In the genomic region with DNA sequence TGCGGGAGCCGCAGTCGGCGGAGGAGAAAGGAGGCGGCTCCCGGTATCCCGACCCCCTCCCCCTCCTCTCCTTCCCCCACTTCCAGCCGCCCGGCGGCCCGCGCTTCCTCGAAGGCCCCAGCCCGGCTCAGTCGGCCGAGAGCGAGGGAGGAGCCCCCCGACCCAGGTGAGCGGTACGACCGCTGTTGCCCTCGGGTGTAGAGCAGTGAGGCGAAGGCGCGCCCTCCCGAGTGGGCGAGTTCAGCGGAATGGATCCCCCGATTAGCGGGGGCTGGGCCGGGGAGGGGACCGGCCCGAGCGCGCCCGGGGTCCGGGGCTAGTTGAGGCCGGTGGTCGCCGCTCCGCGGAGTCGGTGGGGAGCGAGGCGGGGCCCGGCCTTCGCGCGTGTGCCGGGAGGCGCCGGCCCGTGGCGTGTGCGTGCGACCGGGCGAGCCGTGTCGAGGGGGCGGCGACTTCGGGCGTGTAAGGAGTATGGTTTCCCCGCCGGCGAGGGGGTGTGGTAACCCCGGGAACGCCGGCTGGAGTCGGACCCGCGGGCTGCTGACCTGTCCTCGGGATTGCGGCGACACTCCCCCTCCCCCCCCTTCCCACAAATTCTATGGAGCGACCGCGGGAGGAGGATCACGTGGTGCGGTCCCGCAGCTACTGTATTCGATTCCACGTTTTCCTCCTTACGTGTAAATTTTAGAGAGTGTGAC, we compare ENCODE assay signal across 1 cellular context.
TF ChIP-seq lines count a peak whose summit lies in the region.

No MANE protein-coding gene starts in this region.

TF ChIP-seq in HEK293, 187 proteins besides CTCF, POLR2A, EP300 and RAD21 (continued from another document and continues in another):
- TF ChIP-seq ZNF513 (tag by site-specific recombination; IDR thresholded peaks at IDR 0.05) (no peak; the same call in 1 of the 2 replicates), ZNF580 (tag by site-specific recombination; IDR thresholded peaks at IDR 0.05) (peak; percentile 42; the same call in 1 of the 2 replicates), ZNF777 (tag by site-specific recombination; IDR thresholded peaks at IDR 0.05; ENCODE audit: borderline replicate concordance) (peak; percentile 83; the same call in 1 of the 2 replicates), ZBTB6 (tag by site-specific recombination; IDR thresholded peaks at IDR 0.05) (no peak; the same call in 1 of the 2 replicates), RBAK (tag by site-specific recombination; IDR thresholded peaks at IDR 0.05) (no peak), ZNF701 (tag by site-specific recombination; IDR thresholded peaks at IDR 0.05) (no peak), TRIM28 (IDR thresholded peaks at IDR 0.05; ENCODE audit: borderline replicate concordance, low read length) (no peak), BCL11A (tag by site-specific recombination; IDR thresholded peaks at IDR 0.05; ENCODE audit: low read depth) (no peak), ZNF221 (tag by site-specific recombination; IDR thresholded peaks at IDR 0.05; ENCODE audit: borderline replicate concordance) (no peak), ZNF184 (tag by site-specific recombination; IDR thresholded peaks at IDR 0.05) (no peak), ZNF529 (tag by site-specific recombination; IDR thresholded peaks at IDR 0.05; ENCODE audit: insufficient replicate concordance) (no peak), ZNF398 (tag by site-specific recombination; IDR thresholded peaks at IDR 0.05) (peak; percentile 89), ZFP69B (tag by site-specific recombination; IDR thresholded peaks at IDR 0.05) (no peak), ZNF274 (IDR thresholded peaks at IDR 0.05; ENCODE audit: low read length) (no peak), ZNF274 (tag by site-specific recombination; IDR thresholded peaks at IDR 0.05; ENCODE audit: borderline replicate concordance) (no peak), KLF10 (tag by site-specific recombination; IDR thresholded peaks at IDR 0.05) (peak; percentile 66), ZNF561 (tag by site-specific recombination; IDR thresholded peaks at IDR 0.05; ENCODE audit: borderline replicate concordance) (0 out of 2 replicates have a peak, but pooled peaks have one; percentile 41), ZNF394 (tag by site-specific recombination; IDR thresholded peaks at IDR 0.05; ENCODE audit: borderline replicate concordance) (peak; percentile 12; the same call in 1 of the 2 replicates), ZNF514 (tag by site-specific recombination; IDR thresholded peaks at IDR 0.05) (no peak), ZIC2 (tag by site-specific recombination; IDR thresholded peaks at IDR 0.05) (no peak), ZNF501 (tag by site-specific recombination; IDR thresholded peaks at IDR 0.05) (peak; percentile 71; the same call in 1 of the 2 replicates), GLIS1 (tag by site-specific recombination; IDR thresholded peaks at IDR 0.05) (0 out of 2 replicates have a peak, but pooled peaks have one; percentile 1), ZBTB17 (tag by site-specific recombination; IDR thresholded peaks at IDR 0.05) (no peak), ELK4 (IDR thresholded peaks at IDR 0.05; ENCODE audit: borderline replicate concordance, low read depth, low read length) (no peak), ZNF354C (tag by site-specific recombination; IDR thresholded peaks at IDR 0.05; ENCODE audit: borderline replicate concordance, low read depth) (no peak), ZNF223 (tag by site-specific recombination; IDR thresholded peaks at IDR 0.05) (no peak), ZSCAN30 (tag by site-specific recombination; IDR thresholded peaks at IDR 0.05) (peak; percentile 56; the same call in 1 of the 2 replicates), ZFHX2 (tag by site-specific recombination; conservative IDR thresholded peaks at IDR 0.05) (peak; percentile 65), ZNF16 (tag by site-specific recombination; IDR thresholded peaks at IDR 0.05; ENCODE audit: low read depth) (no peak), ZNF146 (tag by site-specific recombination; IDR thresholded peaks at IDR 0.05) (no peak), ZNF23 (tag by site-specific recombination; IDR thresholded peaks at IDR 0.05; ENCODE audit: borderline replicate concordance) (no peak), SP7 (tag by site-specific recombination; IDR thresholded peaks at IDR 0.05) (no peak; the same call in 1 of the 2 replicates), ZEB2 (tag by site-specific recombination; IDR thresholded peaks at IDR 0.05) (no peak; the same call in 1 of the 2 replicates), ZNF510 (tag by site-specific recombination; IDR thresholded peaks at IDR 0.05; ENCODE audit: insufficient replicate concordance) (no peak), MEIS1 (CRISPR knock-in tag; IDR thresholded peaks at IDR 0.05; ENCODE audit: borderline replicate concordance) (no peak), ZNF121 (tag by site-specific recombination; IDR thresholded peaks at IDR 0.05) (no peak), ZNF571 (tag by site-specific recombination; IDR thresholded peaks at IDR 0.05) (no peak), ZNF600 (tag by site-specific recombination; IDR thresholded peaks at IDR 0.05) (no peak), PRDM1 (tag by site-specific recombination; IDR thresholded peaks at IDR 0.05) (no peak), ZNF48 (tag by site-specific recombination; IDR thresholded peaks at IDR 0.05) (no peak), ZNF37A (tag by site-specific recombination; IDR thresholded peaks at IDR 0.05) (no peak), ZNF391 (tag by site-specific recombination; IDR thresholded peaks at IDR 0.05; ENCODE audit: borderline replicate concordance, low read depth) (no peak), ZNF785 (tag by site-specific recombination; IDR thresholded peaks at IDR 0.05) (no peak), ZNF624 (tag by site-specific recombination; IDR thresholded peaks at IDR 0.05) (no peak), ZNF133 (tag by site-specific recombination; IDR thresholded peaks at IDR 0.05) (no peak)
- TF ChIP-seq, protein P1, sequence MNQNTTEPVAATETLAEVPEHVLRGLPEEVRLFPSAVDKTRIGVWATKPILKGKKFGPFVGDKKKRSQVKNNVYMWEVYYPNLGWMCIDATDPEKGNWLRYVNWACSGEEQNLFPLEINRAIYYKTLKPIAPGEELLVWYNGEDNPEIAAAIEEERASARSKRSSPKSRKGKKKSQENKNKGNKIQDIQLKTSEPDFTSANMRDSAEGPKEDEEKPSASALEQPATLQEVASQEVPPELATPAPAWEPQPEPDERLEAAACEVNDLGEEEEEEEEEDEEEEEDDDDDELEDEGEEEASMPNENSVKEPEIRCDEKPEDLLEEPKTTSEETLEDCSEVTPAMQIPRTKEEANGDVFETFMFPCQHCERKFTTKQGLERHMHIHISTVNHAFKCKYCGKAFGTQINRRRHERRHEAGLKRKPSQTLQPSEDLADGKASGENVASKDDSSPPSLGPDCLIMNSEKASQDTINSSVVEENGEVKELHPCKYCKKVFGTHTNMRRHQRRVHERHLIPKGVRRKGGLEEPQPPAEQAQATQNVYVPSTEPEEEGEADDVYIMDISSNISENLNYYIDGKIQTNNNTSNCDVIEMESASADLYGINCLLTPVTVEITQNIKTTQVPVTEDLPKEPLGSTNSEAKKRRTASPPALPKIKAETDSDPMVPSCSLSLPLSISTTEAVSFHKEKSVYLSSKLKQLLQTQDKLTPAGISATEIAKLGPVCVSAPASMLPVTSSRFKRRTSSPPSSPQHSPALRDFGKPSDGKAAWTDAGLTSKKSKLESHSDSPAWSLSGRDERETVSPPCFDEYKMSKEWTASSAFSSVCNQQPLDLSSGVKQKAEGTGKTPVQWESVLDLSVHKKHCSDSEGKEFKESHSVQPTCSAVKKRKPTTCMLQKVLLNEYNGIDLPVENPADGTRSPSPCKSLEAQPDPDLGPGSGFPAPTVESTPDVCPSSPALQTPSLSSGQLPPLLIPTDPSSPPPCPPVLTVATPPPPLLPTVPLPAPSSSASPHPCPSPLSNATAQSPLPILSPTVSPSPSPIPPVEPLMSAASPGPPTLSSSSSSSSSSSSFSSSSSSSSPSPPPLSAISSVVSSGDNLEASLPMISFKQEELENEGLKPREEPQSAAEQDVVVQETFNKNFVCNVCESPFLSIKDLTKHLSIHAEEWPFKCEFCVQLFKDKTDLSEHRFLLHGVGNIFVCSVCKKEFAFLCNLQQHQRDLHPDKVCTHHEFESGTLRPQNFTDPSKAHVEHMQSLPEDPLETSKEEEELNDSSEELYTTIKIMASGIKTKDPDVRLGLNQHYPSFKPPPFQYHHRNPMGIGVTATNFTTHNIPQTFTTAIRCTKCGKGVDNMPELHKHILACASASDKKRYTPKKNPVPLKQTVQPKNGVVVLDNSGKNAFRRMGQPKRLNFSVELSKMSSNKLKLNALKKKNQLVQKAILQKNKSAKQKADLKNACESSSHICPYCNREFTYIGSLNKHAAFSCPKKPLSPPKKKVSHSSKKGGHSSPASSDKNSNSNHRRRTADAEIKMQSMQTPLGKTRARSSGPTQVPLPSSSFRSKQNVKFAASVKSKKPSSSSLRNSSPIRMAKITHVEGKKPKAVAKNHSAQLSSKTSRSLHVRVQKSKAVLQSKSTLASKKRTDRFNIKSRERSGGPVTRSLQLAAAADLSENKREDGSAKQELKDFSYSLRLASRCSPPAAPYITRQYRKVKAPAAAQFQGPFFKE (tag by site-specific recombination; IDR thresholded peaks at IDR 0.05; ENCODE audit: borderline replicate concordance): no peak
- TF ChIP-seq, protein P2, sequence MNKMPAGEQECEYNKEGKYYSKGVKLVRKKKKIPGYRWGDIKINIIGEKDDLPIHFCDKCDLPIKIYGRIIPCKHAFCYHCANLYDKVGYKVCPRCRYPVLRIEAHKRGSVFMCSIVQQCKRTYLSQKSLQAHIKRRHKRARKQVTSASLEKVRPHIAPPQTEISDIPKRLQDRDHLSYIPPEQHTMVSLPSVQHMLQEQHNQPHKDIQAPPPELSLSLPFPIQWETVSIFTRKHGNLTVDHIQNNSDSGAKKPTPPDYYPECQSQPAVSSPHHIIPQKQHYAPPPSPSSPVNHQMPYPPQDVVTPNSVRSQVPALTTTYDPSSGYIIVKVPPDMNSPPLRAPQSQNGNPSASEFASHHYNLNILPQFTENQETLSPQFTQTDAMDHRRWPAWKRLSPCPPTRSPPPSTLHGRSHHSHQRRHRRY (tag by site-specific recombination; IDR thresholded peaks at IDR 0.05): no peak
- TF ChIP-seq, protein P3, sequence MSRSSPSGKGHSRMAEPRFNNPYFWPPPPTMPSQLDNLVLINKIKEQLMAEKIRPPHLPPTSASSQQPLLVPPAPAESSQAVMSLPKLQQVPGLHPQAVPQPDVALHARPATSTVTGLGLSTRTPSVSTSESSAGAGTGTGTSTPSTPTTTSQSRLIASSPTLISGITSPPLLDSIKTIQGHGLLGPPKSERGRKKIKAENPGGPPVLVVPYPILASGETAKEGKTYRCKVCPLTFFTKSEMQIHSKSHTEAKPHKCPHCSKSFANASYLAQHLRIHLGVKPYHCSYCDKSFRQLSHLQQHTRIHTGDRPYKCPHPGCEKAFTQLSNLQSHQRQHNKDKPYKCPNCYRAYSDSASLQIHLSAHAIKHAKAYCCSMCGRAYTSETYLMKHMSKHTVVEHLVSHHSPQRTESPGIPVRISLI (tag by site-specific recombination; IDR thresholded peaks at IDR 0.05): no peak
- TF ChIP-seq, protein P4, sequence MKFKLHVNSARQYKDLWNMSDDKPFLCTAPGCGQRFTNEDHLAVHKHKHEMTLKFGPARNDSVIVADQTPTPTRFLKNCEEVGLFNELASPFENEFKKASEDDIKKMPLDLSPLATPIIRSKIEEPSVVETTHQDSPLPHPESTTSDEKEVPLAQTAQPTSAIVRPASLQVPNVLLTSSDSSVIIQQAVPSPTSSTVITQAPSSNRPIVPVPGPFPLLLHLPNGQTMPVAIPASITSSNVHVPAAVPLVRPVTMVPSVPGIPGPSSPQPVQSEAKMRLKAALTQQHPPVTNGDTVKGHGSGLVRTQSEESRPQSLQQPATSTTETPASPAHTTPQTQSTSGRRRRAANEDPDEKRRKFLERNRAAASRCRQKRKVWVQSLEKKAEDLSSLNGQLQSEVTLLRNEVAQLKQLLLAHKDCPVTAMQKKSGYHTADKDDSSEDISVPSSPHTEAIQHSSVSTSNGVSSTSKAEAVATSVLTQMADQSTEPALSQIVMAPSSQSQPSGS (tag by site-specific recombination; IDR thresholded peaks at IDR 0.05; ENCODE audit: low read depth): no peak
